11 cellular contexts compared by ENCODE assay signal in the genomic region with DNA sequence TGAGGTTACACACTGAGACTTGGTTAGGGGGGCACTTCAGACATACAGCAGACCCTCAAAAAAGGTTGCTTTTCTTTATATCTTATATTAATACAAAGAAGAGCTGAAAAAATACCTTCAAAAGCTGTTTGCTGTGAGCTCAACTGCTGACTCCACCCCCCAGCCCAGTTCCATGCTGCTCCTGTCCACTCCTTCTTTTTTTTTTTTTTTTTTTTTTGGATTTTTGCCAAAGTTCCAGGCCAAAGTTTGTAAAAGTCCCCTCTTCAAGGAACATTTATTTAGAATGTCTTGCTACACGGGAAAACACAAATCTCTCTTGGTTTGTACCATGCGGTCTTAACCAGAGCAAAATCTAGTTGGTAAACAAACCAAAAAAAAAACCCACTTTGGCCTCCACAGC.
DNase-seq lines count a peak whose midpoint lies in the region; ATAC-seq, FAIRE-seq and TF ChIP-seq lines count a peak whose summit lies in the region.
"Had no signal": no experiment of that assay in that cellular context is flagged by ENCODE, and none has a peak within 500 bp of the region (broad histone marks: within the 10 kb centered on the region; RNA-seq: fewer than 3 reads in every experiment).

No MANE protein-coding gene starts in this region.

- TF ChIP-seq CTCF in HEK293 (tag by site-specific recombination; IDR thresholded peaks at IDR 0.05) (no peak), sigmoid colon (IDR thresholded peaks at IDR 0.05) (no peak)

- TF ChIP-seq EP300 in sigmoid colon (IDR thresholded peaks at IDR 0.05), result no peak

- WGBS in right cardiac atrium, result 47% methylated on average over 2 of the region's 2 CpGs
- WGBS in sigmoid colon, 2 donors, result 28 to 66% methylated on average over 2 of the region's 2 CpGs

- H3K4me3 ChIP-seq in HEK293 (ENCODE audit: low read depth, low read length), result no peak overlapping the region
- H3K4me3 ChIP-seq in right cardiac atrium (ENCODE audit: low read length), result no peak overlapping the region
- no peak overlapping the region for H3K4me3 ChIP-seq in sigmoid colon

- intact Hi-C loops in right cardiac atrium (cut with DNase I), result no loop called here
- intact Hi-C loops in sigmoid colon (cut with DNase I), result no loop called here

- peak; percentile 61; the same call in 2 of the 3 replicates for ATAC-seq in SK-N-SH treated with all-trans-retinoic acid at 6 μM for 48 hours
- peak; percentile 55 to 64 for ATAC-seq in right cardiac atrium
- no peak for ATAC-seq in GM19397 (IDR thresholded peaks at IDR 0.05; ENCODE audit: unreplicated experiment)

- peaks cover 3% of the 10 kb centered on the region; the same call in 1 of the 2 replicates for H3K4me1 ChIP-seq in HEK293 (ENCODE audit: control insufficient read depth, insufficient read depth, low read length)
- H3K4me1 ChIP-seq in right cardiac atrium (ENCODE audit: control insufficient read depth, insufficient read depth, low read length), result no peaks in the 10 kb centered on the region
- H3K4me1 ChIP-seq in sigmoid colon, result peaks cover 0 to 10% (median 7%) of the 10 kb centered on the region in 4 donors

- no peaks in the 10 kb centered on the region for H3K36me3 ChIP-seq in HEK293 (ENCODE audit: control insufficient read depth in 2 of 2, insufficient read depth in 1 of 2, low read length in 2 of 2)
- H3K36me3 ChIP-seq in sigmoid colon, result no peaks in the 10 kb centered on the region

- no peak for TF ChIP-seq POLR2A in sigmoid colon (IDR thresholded peaks at IDR 0.05)
- TF ChIP-seq POLR2A in GM12891 (IDR thresholded peaks at IDR 0.05; ENCODE audit: low read depth, low read length), result no peak

- H3K27ac ChIP-seq in HEK293 (ENCODE audit: extremely low read depth, low read depth, low read length) (no peak overlapping the region), right cardiac atrium (ENCODE audit: low read length) (no peak overlapping the region), sigmoid colon (no peak overlapping the region)

- H3K9me3 ChIP-seq in HEK293 (ENCODE audit: control insufficient read depth, insufficient read depth, low read depth, low read length), result no peaks in the 10 kb centered on the region
- H3K9me3 ChIP-seq in right cardiac atrium (ENCODE audit: control insufficient read depth, low read length), result no peaks in the 10 kb centered on the region
- H3K9me3 ChIP-seq in sigmoid colon, result no peaks in the 10 kb centered on the region

- H3K27me3 ChIP-seq in right cardiac atrium (ENCODE audit: control insufficient read depth, insufficient read depth) (no peaks in the 10 kb centered on the region), sigmoid colon (no peaks in the 10 kb centered on the region)

- peak; percentile 66 to 88 (median 77) for DNase-seq in right cardiac atrium
- DNase-seq in sigmoid colon, result peak; percentile 76
- no peak for DNase-seq in effector CD8-positive, alpha-beta T cell (lab: John Stamatoyannopoulos, UW)
- no peak for DNase-seq in GM12891 (ENCODE audit: insufficient read length, low spot score)
- DNase-seq: amygdala, KG1 had no signal

- POLR2A ChIA-PET in HEK293 (lab: Yijun Ruan, JAX), result interaction anchor here (0.5 to 0.7 kb wide), 3 partner anchors 46 to 686 kb away, joined by 3 to 8 read pairs (median 4); no protein-coding TSS in a partner anchor

- no peak for FAIRE-seq in GM12891 (lab: Jason Lieb, UNC)
- FAIRE-seq: frontal cortex, islet of Langerhans had no signal

- CTCF ChIA-PET in HEK293 (lab: Yijun Ruan, JAX), result interaction anchor here (0.7 to 1.3 kb wide), 2 partner anchors 10 to 140 kb away, joined by 3 to 7 read pairs; no protein-coding TSS in a partner anchor

TF ChIP-seq in HEK293, 187 proteins besides CTCF, POLR2A, EP300 and RAD21:
- no peak for TF ChIP-seq ZNF747 (tag by site-specific recombination; IDR thresholded peaks at IDR 0.05)
- TF ChIP-seq MYNN (tag by site-specific recombination; IDR thresholded peaks at IDR 0.05; ENCODE audit: borderline replicate concordance), result peak; percentile 81
- no peak for TF ChIP-seq ZNF510 (tag by site-specific recombination; IDR thresholded peaks at IDR 0.05; ENCODE audit: insufficient replicate concordance)
- TF ChIP-seq, protein P1, sequence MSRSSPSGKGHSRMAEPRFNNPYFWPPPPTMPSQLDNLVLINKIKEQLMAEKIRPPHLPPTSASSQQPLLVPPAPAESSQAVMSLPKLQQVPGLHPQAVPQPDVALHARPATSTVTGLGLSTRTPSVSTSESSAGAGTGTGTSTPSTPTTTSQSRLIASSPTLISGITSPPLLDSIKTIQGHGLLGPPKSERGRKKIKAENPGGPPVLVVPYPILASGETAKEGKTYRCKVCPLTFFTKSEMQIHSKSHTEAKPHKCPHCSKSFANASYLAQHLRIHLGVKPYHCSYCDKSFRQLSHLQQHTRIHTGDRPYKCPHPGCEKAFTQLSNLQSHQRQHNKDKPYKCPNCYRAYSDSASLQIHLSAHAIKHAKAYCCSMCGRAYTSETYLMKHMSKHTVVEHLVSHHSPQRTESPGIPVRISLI (tag by site-specific recombination; IDR thresholded peaks at IDR 0.05), result peak; percentile 43; the same call in 1 of the 2 replicates
- TF ChIP-seq WT1 (tag by site-specific recombination; IDR thresholded peaks at IDR 0.05), result no peak
- TF ChIP-seq ZNF155 (tag by site-specific recombination; IDR thresholded peaks at IDR 0.05), result no peak
- TF ChIP-seq ZSCAN23 (tag by site-specific recombination; IDR thresholded peaks at IDR 0.05), result no peak
- TF ChIP-seq ZNF221 (tag by site-specific recombination; IDR thresholded peaks at IDR 0.05; ENCODE audit: borderline replicate concordance), result no peak

TF ChIP-seq in SK-N-SH treated with all-trans-retinoic acid at 6 μM for 48 hours, 23 proteins besides CTCF, POLR2A, EP300 and RAD21 (continues in another document):
- TF ChIP-seq ZNF70 (CRISPR knock-in tag; IDR thresholded peaks at IDR 0.05) (no peak), ZNF8 (CRISPR knock-in tag; IDR thresholded peaks at IDR 0.05) (no peak), ZC3H10 (CRISPR knock-in tag; IDR thresholded peaks at IDR 0.05) (no peak), BACH2 (CRISPR knock-in tag; IDR thresholded peaks at IDR 0.05; ENCODE audit: borderline replicate concordance) (no peak), OSR1 (CRISPR knock-in tag; IDR thresholded peaks at IDR 0.05) (no peak)
- TF ChIP-seq, protein P2, sequence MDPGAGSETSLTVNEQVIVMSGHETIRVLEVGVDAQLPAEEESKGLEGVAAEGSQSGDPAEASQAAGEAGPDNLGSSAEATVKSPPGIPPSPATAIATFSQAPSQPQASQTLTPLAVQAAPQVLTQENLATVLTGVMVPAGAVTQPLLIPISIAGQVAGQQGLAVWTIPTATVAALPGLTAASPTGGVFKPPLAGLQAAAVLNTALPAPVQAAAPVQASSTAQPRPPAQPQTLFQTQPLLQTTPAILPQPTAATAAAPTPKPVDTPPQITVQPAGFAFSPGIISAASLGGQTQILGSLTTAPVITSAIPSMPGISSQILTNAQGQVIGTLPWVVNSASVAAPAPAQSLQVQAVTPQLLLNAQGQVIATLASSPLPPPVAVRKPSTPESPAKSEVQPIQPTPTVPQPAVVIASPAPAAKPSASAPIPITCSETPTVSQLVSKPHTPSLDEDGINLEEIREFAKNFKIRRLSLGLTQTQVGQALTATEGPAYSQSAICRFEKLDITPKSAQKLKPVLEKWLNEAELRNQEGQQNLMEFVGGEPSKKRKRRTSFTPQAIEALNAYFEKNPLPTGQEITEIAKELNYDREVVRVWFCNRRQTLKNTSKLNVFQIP (CRISPR knock-in tag; IDR thresholded peaks at IDR 0.05; ENCODE audit: borderline replicate concordance, low read depth), result no peak

TF ChIP-seq in GM12891, 5 proteins besides CTCF, POLR2A, EP300 and RAD21:
- TF ChIP-seq TAF1 (IDR thresholded peaks at IDR 0.05; ENCODE audit: low read depth, low read length) (no peak), POLR2AphosphoS5 (IDR thresholded peaks at IDR 0.05; ENCODE audit: low read depth, low read length) (no peak), POU2F2 (IDR thresholded peaks at IDR 0.05; ENCODE audit: low read depth, low read length) (no peak), PAX5 (IDR thresholded peaks at IDR 0.05; ENCODE audit: insufficient read depth, low read length, severe bottlenecking) (no peak), SPI1 (IDR thresholded peaks at IDR 0.05; ENCODE audit: low read depth, low read length) (no peak)

Comparison
In these comparisons a context has a peak if more than half of its experiments do, and no peak if none do; other contexts are left out.
1. DNase-seq: peak in right cardiac atrium (3 of 3) and sigmoid colon (single experiment); none in effector CD8-positive, alpha-beta T cell (single experiment) and GM12891 (single experiment).